In genomic region chr3:139292192-139292591, GRCh38 we compare ENCODE assay signal across 23 cellular contexts.
"Had no signal": no experiment of that assay in that cellular context is flagged by ENCODE, and none has a peak within 500 bp of the region (broad histone marks: within the 10 kb centered on the region; RNA-seq: fewer than 3 reads in every experiment).

No MANE protein-coding gene starts in this region.

- FAIRE-seq: small intestine, TTC549 had no signal

- DNase-seq: activated CD4-positive, alpha-beta memory T cell treated with anti-CD3 and anti-CD28 coated beads for 36 hours; activated CD4-positive, alpha-beta T cell treated with anti-CD3 and anti-CD28 coated beads for 36 hours; activated CD8-positive, alpha-beta memory T cell treated with anti-CD3 and anti-CD28 coated beads, Interleukin-2, amount 10 ng/mL, durations not matched to agents 7 days and 5 days; activated naive CD4-positive, alpha-beta T cell treated with anti-CD3 and anti-CD28 coated beads, Interleukin-2, amount 10 ng/mL, durations not matched to agents 7 days and 5 days; activated T-cell treated with anti-CD3 and anti-CD28 coated beads, Interleukin-2, amount 50 U/mL, for 1 hour; aorta; brain microvascular endothelial cell; central memory CD4-positive, alpha-beta T cell; colonic mucosa; heart left ventricle; immature natural killer cell; left ventricle myocardium inferior; mammary epithelial cell; nephron progenitor cell; occipital lobe; right cardiac atrium; small intestine; stimulated activated CD4-positive, alpha-beta T cell treated with anti-CD3 and anti-CD28 coated beads, Interleukin-4, amount 100 ng/mL, for 1 hour; stomach had no signal

- H3K4me3 ChIP-seq: colonic mucosa, gastroesophageal sphincter, heart left ventricle, left ventricle myocardium inferior, stomach had no signal

- H3K9me3 ChIP-seq: colonic mucosa, gastroesophageal sphincter, heart left ventricle, left ventricle myocardium inferior, stomach had no signal

- H3K27ac ChIP-seq: brain microvascular endothelial cell, colonic mucosa, gastroesophageal sphincter, heart left ventricle, left ventricle myocardium inferior, stomach had no signal

- H3K27me3 ChIP-seq: brain microvascular endothelial cell, colonic mucosa, gastroesophageal sphincter, heart left ventricle, stomach had no signal

- H3K4me1 ChIP-seq: colonic mucosa, gastroesophageal sphincter, stomach had no signal

- ATAC-seq: activated CD4-positive, alpha-beta T cell treated with anti-CD3 and anti-CD28 coated beads for 36 hours; activated CD8-positive, alpha-beta memory T cell treated with anti-CD3 and anti-CD28 coated beads, Interleukin-2, amount 10 ng/mL, durations not matched to agents 7 days and 5 days; activated T-helper 17 cell treated with anti-CD3 and anti-CD28 coated beads, Interleukin-2, amount 50 U/mL, for 72 hours; gastroesophageal sphincter; heart left ventricle; right cardiac atrium; WTC11 had no signal

- H3K36me3 ChIP-seq: brain microvascular endothelial cell, colonic mucosa, gastroesophageal sphincter, heart left ventricle, left ventricle myocardium inferior, stomach had no signal
